In genomic region chr15:78675617-78676360, GRCh38 we compare ENCODE assay signal across 31 cellular contexts. TPM values are rescaled to one million over a fixed set of nuclear protein-coding genes. Genes with fewer than 3 reads are reported as not detected.
"Had no signal": no experiment of that assay in that cellular context is flagged by ENCODE, and none has a peak within 500 bp of the region (broad histone marks: within the 10 kb centered on the region; RNA-seq: fewer than 3 reads in every experiment).

No MANE protein-coding gene starts in this region.

- H3K9me3 Mint-ChIP-seq: activated B cell treated with CpG ODN at 0.5 μM for 24 hours; activated CD4-positive, alpha-beta memory T cell treated with anti-CD3 and anti-CD28 coated beads for 36 hours; activated CD4-positive, alpha-beta T cell treated with anti-CD3 and anti-CD28 coated beads, Interleukin-2, amount 10 ng/mL, durations not matched to agents 7 days and 5 days; activated naive CD4-positive, alpha-beta T cell treated with anti-CD3 and anti-CD28 coated beads, Interleukin-2, amount 50 U/mL, for 24 hours; activated T-cell treated with anti-CD3 and anti-CD28 coated beads, Interleukin-2, amount 50 U/mL, for 72 hours; activated T-helper 2 cell treated with anti-CD3 and anti-CD28 coated beads, Interferon-gamma antibody, Interleukin-2, Interleukin-4, amounts not matched to agents 10 μg/mL and 5 μg/mL and 100 μg/mL, durations not matched to agents 14 hours and 24 hours and 36 hours had no signal

- H3K27ac Mint-ChIP-seq: activated B cell treated with CpG ODN at 0.5 μM for 24 hours; activated CD4-positive, alpha-beta memory T cell treated with anti-CD3 and anti-CD28 coated beads for 36 hours; activated CD4-positive, alpha-beta T cell treated with anti-CD3 and anti-CD28 coated beads, Interleukin-2, amount 10 ng/mL, durations not matched to agents 7 days and 5 days; activated naive CD4-positive, alpha-beta T cell treated with anti-CD3 and anti-CD28 coated beads, Interleukin-2, amount 50 U/mL, for 24 hours; activated T-cell treated with anti-CD3 and anti-CD28 coated beads, Interleukin-2, amount 50 U/mL, for 72 hours; activated T-helper 2 cell treated with anti-CD3 and anti-CD28 coated beads, Interferon-gamma antibody, Interleukin-2, Interleukin-4, amounts not matched to agents 10 μg/mL and 5 μg/mL and 100 μg/mL, durations not matched to agents 14 hours and 24 hours and 36 hours; T-helper 17 cell had no signal

- H3K36me3 ChIP-seq: MG63 had no signal

- H3K9me3 ChIP-seq: MG63 had no signal

- H3K4me1 Mint-ChIP-seq: activated B cell treated with CpG ODN at 0.5 μM for 24 hours; activated CD4-positive, alpha-beta T cell treated with anti-CD3 and anti-CD28 coated beads, Interleukin-2, amount 10 ng/mL, durations not matched to agents 7 days and 5 days; activated naive CD4-positive, alpha-beta T cell treated with anti-CD3 and anti-CD28 coated beads, Interleukin-2, amount 50 U/mL, for 24 hours; T-helper 17 cell had no signal

- H3K27me3 ChIP-seq: MG63 had no signal

- H3K36me3 Mint-ChIP-seq: activated CD4-positive, alpha-beta memory T cell treated with anti-CD3 and anti-CD28 coated beads for 36 hours; activated naive CD4-positive, alpha-beta T cell treated with anti-CD3 and anti-CD28 coated beads, Interleukin-2, amount 50 U/mL, for 24 hours; brain had no signal

- H3K4me3 ChIP-seq: MG63 had no signal

- ATAC-seq: activated T-cell treated with anti-CD3 and anti-CD28 coated beads, Interleukin-2, amount 50 U/mL, for 72 hours; Panc1; T-helper 17 cell had no signal

- H3K4me3 Mint-ChIP-seq: activated B cell treated with CpG ODN at 0.5 μM for 24 hours; activated CD4-positive, alpha-beta memory T cell treated with anti-CD3 and anti-CD28 coated beads for 36 hours; activated CD4-positive, alpha-beta T cell treated with anti-CD3 and anti-CD28 coated beads, Interleukin-2, amount 10 ng/mL, durations not matched to agents 7 days and 5 days; activated naive CD4-positive, alpha-beta T cell treated with anti-CD3 and anti-CD28 coated beads, Interleukin-2, amount 50 U/mL, for 24 hours; activated T-cell treated with anti-CD3 and anti-CD28 coated beads, Interleukin-2, amount 50 U/mL, for 72 hours; brain; T-helper 17 cell had no signal

- H3K27ac ChIP-seq: RWPE1 had no signal

- H3K27me3 Mint-ChIP-seq: activated B cell treated with CpG ODN at 0.5 μM for 24 hours; activated CD4-positive, alpha-beta memory T cell treated with anti-CD3 and anti-CD28 coated beads for 36 hours; activated CD4-positive, alpha-beta T cell treated with anti-CD3 and anti-CD28 coated beads, Interleukin-2, amount 10 ng/mL, durations not matched to agents 7 days and 5 days; activated naive CD4-positive, alpha-beta T cell treated with anti-CD3 and anti-CD28 coated beads, Interleukin-2, amount 50 U/mL, for 24 hours had no signal

- DNase-seq: activated B cell treated with CpG ODN at 0.5 μM for 24 hours; activated CD4-positive, alpha-beta memory T cell treated with anti-CD3 and anti-CD28 coated beads for 36 hours; activated CD4-positive, alpha-beta T cell treated with anti-CD3 and anti-CD28 coated beads for 1 hour; activated CD4-positive, alpha-beta T cell treated with anti-CD3 and anti-CD28 coated beads, Interleukin-2, amount 10 ng/mL, durations not matched to agents 7 days and 5 days; activated CD8-positive, alpha-beta memory T cell treated with anti-CD3 and anti-CD28 coated beads for 24 hours; activated naive CD4-positive, alpha-beta T cell; activated T-cell treated with anti-CD3 and anti-CD28 coated beads for 4 hours; activated T-cell treated with anti-CD3 and anti-CD28 coated beads, Interleukin-2, amount 50 U/mL, for 72 hours; amygdala; MG63; MV-4-11; NCI-H1092 treated with DMSO at 0.1 percent for 48 hours; NCI-H1417 treated with DMSO at 0.1 percent for 48 hours; NCI-H1694; NCI-H2029; NCI-H2107; NCI-H345; NCI-H510A; NCI-H526 treated with DMSO at 0.1 percent for 48 hours; NCI-H82; NK-92 treated with Interleukin-12 subunit alpha and Interleukin-12 subunit beta, amount 100 ng/mL, for 24 hours; OCI-M1; SHP77 treated with DMSO at 0.1 percent for 48 hours; T-helper 17 cell; T-helper 9 cell had no signal

RNA-seq across cellular contexts. Expression of gene CHRNB4, which starts 34.8 kb away (rescaled TPM):
- total RNA-seq: activated B cell treated with CpG ODN at 0.5 μM for 24 hours; activated CD4-positive, alpha-beta memory T cell treated with anti-CD3 and anti-CD28 coated beads for 36 hours; activated CD4-positive, alpha-beta T cell treated with anti-CD3 and anti-CD28 coated beads, Interleukin-2, amount 10 ng/mL, durations not matched to agents 7 days and 5 days; activated T-cell treated with anti-CD3 and anti-CD28 coated beads, Interleukin-2, amount 50 U/mL, for 72 hours; activated T-helper 2 cell treated with anti-CD3 and anti-CD28 coated beads, Interferon-gamma antibody, Interleukin-2, Interleukin-4, amounts not matched to agents 10 μg/mL and 5 μg/mL and 100 μg/mL, durations not matched to agents 14 hours and 24 hours and 36 hours; astrocyte; T-helper 17 cell had no signal

RNA-seq across cellular contexts. Expression of gene CHRNA3, which starts 55.0 kb away (rescaled TPM):
- total RNA-seq: activated B cell treated with CpG ODN at 0.5 μM for 24 hours; activated CD4-positive, alpha-beta memory T cell treated with anti-CD3 and anti-CD28 coated beads for 36 hours; activated CD4-positive, alpha-beta T cell treated with anti-CD3 and anti-CD28 coated beads, Interleukin-2, amount 10 ng/mL, durations not matched to agents 7 days and 5 days; activated T-cell treated with anti-CD3 and anti-CD28 coated beads, Interleukin-2, amount 50 U/mL, for 72 hours; activated T-helper 2 cell treated with anti-CD3 and anti-CD28 coated beads, Interferon-gamma antibody, Interleukin-2, Interleukin-4, amounts not matched to agents 10 μg/mL and 5 μg/mL and 100 μg/mL, durations not matched to agents 14 hours and 24 hours and 36 hours; astrocyte; T-helper 17 cell had no signal
